1 cellular context compared by ENCODE assay signal in the genomic region with DNA sequence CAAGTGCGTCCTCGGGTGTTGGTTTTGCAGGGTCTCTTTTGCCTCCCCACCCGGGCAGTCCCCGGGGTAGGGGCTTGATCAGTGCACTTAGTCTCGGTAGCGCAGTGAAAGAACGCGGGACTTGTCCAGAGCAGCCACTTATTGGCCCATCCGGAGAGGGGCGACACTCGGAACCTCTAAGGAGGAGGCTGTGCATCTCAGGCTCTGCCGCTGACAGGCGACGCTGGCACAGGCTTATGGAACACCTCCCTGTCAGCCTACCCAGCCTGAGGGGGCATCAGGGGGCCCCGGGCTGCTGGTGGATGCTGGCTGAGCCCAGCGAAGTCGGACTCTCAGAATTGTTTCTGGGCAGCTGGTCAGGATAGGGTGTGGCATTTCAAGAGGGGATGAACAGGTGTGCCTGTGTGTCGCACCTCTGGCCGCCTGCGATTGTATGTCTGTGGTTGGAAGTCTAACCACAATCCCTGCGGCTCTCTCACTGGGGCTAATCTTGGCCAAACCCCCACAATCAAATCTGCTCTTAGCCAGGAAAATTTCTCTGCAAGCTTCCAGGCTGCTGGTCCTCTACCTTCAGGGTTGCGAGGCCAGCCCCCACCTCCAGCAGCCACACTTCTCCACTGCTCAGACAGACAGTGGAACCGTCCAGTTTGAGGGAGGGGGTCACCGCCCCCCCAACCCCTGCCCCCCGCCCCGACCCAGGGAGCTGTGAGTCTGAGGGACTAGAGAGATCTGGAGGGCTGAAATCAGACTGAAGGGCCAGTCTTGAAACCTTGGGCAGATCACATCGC.
TF ChIP-seq lines count a peak whose summit lies in the region.

No MANE protein-coding gene starts in this region.

TF ChIP-seq in K562, 482 proteins besides CTCF, POLR2A, EP300 and RAD21 (continued from another document and continues in another):
- TF ChIP-seq, protein P1, sequence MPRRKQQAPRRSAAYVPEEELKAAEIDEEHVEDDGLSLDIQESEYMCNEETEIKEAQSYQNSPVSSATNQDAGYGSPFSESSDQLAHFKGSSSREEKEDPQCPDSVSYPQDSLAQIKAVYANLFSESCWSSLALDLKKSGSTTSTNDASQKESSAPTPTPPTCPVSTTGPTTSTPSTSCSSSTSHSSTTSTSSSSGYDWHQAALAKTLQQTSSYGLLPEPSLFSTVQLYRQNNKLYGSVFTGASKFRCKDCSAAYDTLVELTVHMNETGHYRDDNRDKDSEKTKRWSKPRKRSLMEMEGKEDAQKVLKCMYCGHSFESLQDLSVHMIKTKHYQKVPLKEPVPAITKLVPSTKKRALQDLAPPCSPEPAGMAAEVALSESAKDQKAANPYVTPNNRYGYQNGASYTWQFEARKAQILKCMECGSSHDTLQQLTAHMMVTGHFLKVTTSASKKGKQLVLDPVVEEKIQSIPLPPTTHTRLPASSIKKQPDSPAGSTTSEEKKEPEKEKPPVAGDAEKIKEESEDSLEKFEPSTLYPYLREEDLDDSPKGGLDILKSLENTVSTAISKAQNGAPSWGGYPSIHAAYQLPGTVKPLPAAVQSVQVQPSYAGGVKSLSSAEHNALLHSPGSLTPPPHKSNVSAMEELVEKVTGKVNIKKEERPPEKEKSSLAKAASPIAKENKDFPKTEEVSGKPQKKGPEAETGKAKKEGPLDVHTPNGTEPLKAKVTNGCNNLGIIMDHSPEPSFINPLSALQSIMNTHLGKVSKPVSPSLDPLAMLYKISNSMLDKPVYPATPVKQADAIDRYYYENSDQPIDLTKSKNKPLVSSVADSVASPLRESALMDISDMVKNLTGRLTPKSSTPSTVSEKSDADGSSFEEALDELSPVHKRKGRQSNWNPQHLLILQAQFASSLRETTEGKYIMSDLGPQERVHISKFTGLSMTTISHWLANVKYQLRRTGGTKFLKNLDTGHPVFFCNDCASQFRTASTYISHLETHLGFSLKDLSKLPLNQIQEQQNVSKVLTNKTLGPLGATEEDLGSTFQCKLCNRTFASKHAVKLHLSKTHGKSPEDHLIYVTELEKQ (CRISPR knock-in tag; IDR thresholded peaks at IDR 0.05): no peak
- no peak for TF ChIP-seq ZNF24 (IDR thresholded peaks at IDR 0.05)
- TF ChIP-seq MYC (IDR thresholded peaks at IDR 0.05; ENCODE audit: low read depth, low read length): no peak
- TF ChIP-seq MYC (CRISPR knock-in tag; IDR thresholded peaks at IDR 0.05; ENCODE audit: borderline replicate concordance, low read depth): peak; percentile 27; the same call in 1 of the 2 replicates
- TF ChIP-seq RHOXF2B (CRISPR knock-in tag; conservative IDR thresholded peaks at IDR 0.05): no peak
- no peak for TF ChIP-seq ZBTB17 (CRISPR knock-in tag; IDR thresholded peaks at IDR 0.05)
- TF ChIP-seq MEF2D (tag; conservative IDR thresholded peaks at IDR 0.05; ENCODE audit: low read depth): no peak
- TF ChIP-seq, protein P2, sequence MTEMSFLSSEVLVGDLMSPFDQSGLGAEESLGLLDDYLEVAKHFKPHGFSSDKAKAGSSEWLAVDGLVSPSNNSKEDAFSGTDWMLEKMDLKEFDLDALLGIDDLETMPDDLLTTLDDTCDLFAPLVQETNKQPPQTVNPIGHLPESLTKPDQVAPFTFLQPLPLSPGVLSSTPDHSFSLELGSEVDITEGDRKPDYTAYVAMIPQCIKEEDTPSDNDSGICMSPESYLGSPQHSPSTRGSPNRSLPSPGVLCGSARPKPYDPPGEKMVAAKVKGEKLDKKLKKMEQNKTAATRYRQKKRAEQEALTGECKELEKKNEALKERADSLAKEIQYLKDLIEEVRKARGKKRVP (CRISPR knock-in tag; IDR thresholded peaks at IDR 0.05): no peak
- no peak for TF ChIP-seq BACH1 (tag; IDR thresholded peaks at IDR 0.05)
- TF ChIP-seq, protein P3, sequence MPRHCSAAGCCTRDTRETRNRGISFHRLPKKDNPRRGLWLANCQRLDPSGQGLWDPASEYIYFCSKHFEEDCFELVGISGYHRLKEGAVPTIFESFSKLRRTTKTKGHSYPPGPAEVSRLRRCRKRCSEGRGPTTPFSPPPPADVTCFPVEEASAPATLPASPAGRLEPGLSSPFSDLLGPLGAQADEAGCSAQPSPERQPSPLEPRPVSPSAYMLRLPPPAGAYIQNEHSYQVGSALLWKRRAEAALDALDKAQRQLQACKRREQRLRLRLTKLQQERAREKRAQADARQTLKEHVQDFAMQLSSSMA (CRISPR knock-in tag; IDR thresholded peaks at IDR 0.05): no peak
- TF ChIP-seq NR1H2 (CRISPR knock-in tag; IDR thresholded peaks at IDR 0.05): no peak
- TF ChIP-seq, protein P4, sequence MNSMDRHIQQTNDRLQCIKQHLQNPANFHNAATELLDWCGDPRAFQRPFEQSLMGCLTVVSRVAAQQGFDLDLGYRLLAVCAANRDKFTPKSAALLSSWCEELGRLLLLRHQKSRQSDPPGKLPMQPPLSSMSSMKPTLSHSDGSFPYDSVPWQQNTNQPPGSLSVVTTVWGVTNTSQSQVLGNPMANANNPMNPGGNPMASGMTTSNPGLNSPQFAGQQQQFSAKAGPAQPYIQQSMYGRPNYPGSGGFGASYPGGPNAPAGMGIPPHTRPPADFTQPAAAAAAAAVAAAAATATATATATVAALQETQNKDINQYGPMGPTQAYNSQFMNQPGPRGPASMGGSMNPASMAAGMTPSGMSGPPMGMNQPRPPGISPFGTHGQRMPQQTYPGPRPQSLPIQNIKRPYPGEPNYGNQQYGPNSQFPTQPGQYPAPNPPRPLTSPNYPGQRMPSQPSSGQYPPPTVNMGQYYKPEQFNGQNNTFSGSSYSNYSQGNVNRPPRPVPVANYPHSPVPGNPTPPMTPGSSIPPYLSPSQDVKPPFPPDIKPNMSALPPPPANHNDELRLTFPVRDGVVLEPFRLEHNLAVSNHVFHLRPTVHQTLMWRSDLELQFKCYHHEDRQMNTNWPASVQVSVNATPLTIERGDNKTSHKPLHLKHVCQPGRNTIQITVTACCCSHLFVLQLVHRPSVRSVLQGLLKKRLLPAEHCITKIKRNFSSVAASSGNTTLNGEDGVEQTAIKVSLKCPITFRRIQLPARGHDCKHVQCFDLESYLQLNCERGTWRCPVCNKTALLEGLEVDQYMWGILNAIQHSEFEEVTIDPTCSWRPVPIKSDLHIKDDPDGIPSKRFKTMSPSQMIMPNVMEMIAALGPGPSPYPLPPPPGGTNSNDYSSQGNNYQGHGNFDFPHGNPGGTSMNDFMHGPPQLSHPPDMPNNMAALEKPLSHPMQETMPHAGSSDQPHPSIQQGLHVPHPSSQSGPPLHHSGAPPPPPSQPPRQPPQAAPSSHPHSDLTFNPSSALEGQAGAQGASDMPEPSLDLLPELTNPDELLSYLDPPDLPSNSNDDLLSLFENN (IDR thresholded peaks at IDR 0.05; ENCODE audit: low read depth in 2 of 2, low read length in 2 of 2): no peak
- TF ChIP-seq, protein P5, sequence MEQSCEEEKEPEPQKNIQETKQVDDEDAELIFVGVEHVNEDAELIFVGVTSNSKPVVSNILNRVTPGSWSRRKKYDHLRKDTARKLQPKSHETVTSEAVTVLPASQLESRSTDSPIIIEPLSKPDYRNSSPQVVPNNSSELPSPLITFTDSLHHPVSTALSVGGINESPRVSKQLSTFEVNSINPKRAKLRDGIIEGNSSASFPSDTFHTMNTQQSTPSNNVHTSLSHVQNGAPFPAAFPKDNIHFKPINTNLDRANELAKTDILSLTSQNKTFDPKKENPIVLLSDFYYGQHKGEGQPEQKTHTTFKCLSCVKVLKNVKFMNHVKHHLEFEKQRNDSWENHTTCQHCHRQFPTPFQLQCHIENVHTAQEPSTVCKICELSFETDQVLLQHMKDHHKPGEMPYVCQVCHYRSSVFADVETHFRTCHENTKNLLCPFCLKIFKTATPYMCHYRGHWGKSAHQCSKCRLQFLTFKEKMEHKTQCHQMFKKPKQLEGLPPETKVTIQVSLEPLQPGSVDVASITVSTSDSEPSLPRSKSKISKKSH (CRISPR knock-in tag; IDR thresholded peaks at IDR 0.05): no peak
- TF ChIP-seq, protein P6, sequence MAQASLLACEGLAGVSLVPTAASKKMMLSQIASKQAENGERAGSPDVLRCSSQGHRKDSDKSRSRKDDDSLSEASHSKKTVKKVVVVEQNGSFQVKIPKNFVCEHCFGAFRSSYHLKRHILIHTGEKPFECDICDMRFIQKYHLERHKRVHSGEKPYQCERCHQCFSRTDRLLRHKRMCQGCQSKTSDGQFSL (CRISPR knock-in tag; IDR thresholded peaks at IDR 0.05): peak; percentile 60; the same call in 1 of the 2 replicates
- TF ChIP-seq, protein P6 (tag; IDR thresholded peaks at IDR 0.05): no peak
- TF ChIP-seq, protein P7, sequence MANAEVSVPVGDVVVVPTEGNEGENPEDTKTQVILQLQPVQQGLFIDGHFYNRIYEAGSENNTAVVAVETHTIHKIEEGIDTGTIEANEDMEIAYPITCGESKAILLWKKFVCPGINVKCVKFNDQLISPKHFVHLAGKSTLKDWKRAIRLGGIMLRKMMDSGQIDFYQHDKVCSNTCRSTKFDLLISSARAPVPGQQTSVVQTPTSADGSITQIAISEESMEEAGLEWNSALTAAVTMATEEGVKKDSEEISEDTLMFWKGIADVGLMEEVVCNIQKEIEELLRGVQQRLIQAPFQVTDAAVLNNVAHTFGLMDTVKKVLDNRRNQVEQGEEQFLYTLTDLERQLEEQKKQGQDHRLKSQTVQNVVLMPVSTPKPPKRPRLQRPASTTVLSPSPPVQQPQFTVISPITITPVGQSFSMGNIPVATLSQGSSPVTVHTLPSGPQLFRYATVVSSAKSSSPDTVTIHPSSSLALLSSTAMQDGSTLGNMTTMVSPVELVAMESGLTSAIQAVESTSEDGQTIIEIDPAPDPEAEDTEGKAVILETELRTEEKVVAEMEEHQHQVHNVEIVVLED (CRISPR knock-in tag; IDR thresholded peaks at IDR 0.05): no peak
- TF ChIP-seq, protein P8, sequence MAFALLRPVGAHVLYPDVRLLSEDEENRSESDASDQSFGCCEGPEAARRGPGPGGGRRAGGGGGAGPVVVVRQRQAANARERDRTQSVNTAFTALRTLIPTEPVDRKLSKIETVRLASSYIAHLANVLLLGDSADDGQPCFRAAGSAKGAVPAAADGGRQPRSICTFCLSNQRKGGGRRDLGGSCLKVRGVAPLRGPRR (CRISPR knock-in tag; IDR thresholded peaks at IDR 0.05): no peak
- TF ChIP-seq CREM (IDR thresholded peaks at IDR 0.05; ENCODE audit: low read depth): peak; percentile 5; the same call in 1 of the 2 replicates
- no peak for TF ChIP-seq FOXK2 (conservative IDR thresholded peaks at IDR 0.05 in 1 of 2, IDR thresholded peaks at IDR 0.05 in 1 of 2; ENCODE audit: low read depth in 2 of 2)
- TF ChIP-seq CREBBP (IDR thresholded peaks at IDR 0.05; ENCODE audit: low read depth, low read length): no peak
- TF ChIP-seq ZNF785 (CRISPR knock-in tag; IDR thresholded peaks at IDR 0.05): no peak
- TF ChIP-seq ZNF507 (tag; conservative IDR thresholded peaks at IDR 0.05): no peak
- no peak for TF ChIP-seq ZNF561 (CRISPR knock-in tag; conservative IDR thresholded peaks at IDR 0.05)
- no peak for TF ChIP-seq ZKSCAN3 (CRISPR knock-in tag; IDR thresholded peaks at IDR 0.05)
- no peak for TF ChIP-seq NFIC (IDR thresholded peaks at IDR 0.05)
- TF ChIP-seq TCF7 (IDR thresholded peaks at IDR 0.05; ENCODE audit: borderline replicate concordance): no peak
- TF ChIP-seq RCOR1 (IDR thresholded peaks at IDR 0.05; ENCODE audit: borderline replicate concordance in 1 of 2, low read depth in 2 of 2, low read length in 2 of 2): peak; percentile 92
- TF ChIP-seq CCAR2 (IDR thresholded peaks at IDR 0.05; ENCODE audit: low read depth, low read length): no peak
- TF ChIP-seq ZFP1 (CRISPR knock-in tag; IDR thresholded peaks at IDR 0.05): no peak
- no peak for TF ChIP-seq TRIM28 (IDR thresholded peaks at IDR 0.05)
- no peak for TF ChIP-seq ZNF274 (IDR thresholded peaks at IDR 0.05; ENCODE audit: borderline replicate concordance, low read depth, low read length)
- TF ChIP-seq, protein P9, sequence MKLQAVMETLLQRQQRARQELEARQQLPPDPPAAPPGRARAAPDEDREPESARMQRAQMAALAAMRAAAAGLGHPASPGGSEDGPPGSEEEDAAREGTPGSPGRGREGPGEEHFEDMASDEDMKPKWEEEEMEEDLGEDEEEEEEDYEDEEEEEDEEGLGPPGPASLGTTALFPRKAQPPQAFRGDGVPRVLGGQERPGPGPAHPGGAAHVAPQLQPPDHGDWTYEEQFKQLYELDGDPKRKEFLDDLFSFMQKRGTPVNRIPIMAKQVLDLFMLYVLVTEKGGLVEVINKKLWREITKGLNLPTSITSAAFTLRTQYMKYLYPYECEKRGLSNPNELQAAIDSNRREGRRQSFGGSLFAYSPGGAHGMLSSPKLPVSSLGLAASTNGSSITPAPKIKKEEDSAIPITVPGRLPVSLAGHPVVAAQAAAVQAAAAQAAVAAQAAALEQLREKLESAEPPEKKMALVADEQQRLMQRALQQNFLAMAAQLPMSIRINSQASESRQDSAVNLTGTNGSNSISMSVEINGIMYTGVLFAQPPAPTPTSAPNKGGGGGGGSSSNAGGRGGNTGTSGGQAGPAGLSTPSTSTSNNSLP (IDR thresholded peaks at IDR 0.05; ENCODE audit: borderline replicate concordance, low read depth, low read length): no peak
- no peak for TF ChIP-seq CHD1 (IDR thresholded peaks at IDR 0.05; ENCODE audit: low read length)
- TF ChIP-seq ZC3H11A (IDR thresholded peaks at IDR 0.05; ENCODE audit: low read depth, low read length): no peak
- no peak for TF ChIP-seq POLR3G (IDR thresholded peaks at IDR 0.05; ENCODE audit: extremely low read depth, insufficient read length, insufficient replicate concordance)
- no peak for TF ChIP-seq SAP30 (IDR thresholded peaks at IDR 0.05; ENCODE audit: borderline replicate concordance, insufficient read depth, low read depth, low read length, poor library complexity, severe bottlenecking)
- TF ChIP-seq, protein P10, sequence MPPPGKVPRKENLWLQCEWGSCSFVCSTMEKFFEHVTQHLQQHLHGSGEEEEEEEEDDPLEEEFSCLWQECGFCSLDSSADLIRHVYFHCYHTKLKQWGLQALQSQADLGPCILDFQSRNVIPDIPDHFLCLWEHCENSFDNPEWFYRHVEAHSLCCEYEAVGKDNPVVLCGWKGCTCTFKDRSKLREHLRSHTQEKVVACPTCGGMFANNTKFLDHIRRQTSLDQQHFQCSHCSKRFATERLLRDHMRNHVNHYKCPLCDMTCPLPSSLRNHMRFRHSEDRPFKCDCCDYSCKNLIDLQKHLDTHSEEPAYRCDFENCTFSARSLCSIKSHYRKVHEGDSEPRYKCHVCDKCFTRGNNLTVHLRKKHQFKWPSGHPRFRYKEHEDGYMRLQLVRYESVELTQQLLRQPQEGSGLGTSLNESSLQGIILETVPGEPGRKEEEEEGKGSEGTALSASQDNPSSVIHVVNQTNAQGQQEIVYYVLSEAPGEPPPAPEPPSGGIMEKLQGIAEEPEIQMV (tag; conservative IDR thresholded peaks at IDR 0.05; ENCODE audit: low read depth): no peak
- no peak for TF ChIP-seq SIN3B (IDR thresholded peaks at IDR 0.05; ENCODE audit: low read depth)
